Comparison of ENCODE assay signal across 9 cellular contexts in the genomic region with DNA sequence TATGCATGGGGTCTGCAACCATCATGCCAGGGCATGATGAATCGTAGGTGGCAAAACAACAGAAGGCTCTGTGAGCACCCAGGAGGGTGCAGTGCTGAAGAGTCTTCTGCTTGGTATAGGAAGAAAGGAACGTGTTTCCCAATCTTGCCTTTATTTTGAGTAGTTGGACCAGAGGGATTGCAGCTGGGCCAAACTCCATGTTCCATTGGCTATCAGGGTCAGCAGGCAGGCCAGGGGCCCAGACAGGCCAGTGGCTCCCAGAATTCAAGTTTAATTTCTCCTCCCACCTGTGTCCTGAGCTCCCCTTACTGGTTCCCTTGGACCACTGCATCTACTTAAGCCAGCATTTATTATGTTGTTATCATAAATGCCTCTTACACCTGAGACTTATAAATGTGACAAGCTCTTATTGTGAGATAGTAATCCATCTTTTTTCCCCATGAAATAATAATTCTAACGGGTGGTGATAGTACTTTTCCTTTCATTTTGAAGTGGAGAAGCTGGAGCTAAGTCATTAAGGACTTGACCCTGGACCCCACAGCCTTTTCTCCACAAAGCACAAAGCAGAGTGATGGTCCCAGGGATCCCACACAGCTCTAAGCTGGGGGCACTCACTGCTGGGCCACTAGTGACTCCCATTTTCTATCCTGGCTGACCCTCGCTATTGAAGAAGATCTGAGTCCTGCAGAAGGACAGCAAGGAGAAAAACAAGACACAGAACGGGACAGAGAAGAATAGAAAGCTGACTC. TPM values are rescaled to one million over a fixed set of nuclear protein-coding genes. Genes with fewer than 3 reads are reported as not detected.
DNase-seq lines count a peak whose midpoint lies in the region; ATAC-seq, FAIRE-seq and TF ChIP-seq lines count a peak whose summit lies in the region.
"Had no signal": no experiment of that assay in that cellular context is flagged by ENCODE, and none has a peak within 500 bp of the region (broad histone marks: within the 10 kb centered on the region; RNA-seq: fewer than 3 reads in every experiment).

No MANE protein-coding gene starts in this region.

- ATAC-seq in GM19395 (IDR thresholded peaks at IDR 0.05; ENCODE audit: unreplicated experiment) (peak; percentile 18), HG03457 (IDR thresholded peaks at IDR 0.05; ENCODE audit: unreplicated experiment) (no peak), HG02588 (IDR thresholded peaks at IDR 0.05; ENCODE audit: unreplicated experiment) (no peak), HG03135 (IDR thresholded peaks at IDR 0.05; ENCODE audit: unreplicated experiment) (no peak)

- H3K9me3 ChIP-seq in esophagus muscularis mucosa (peaks cover 0 to 4% (median 0%) of the 10 kb centered on the region in 4 donors), small intestine (ENCODE audit: control insufficient read depth, low read depth) (no peaks in the 10 kb centered on the region)

- H3K27ac ChIP-seq in esophagus muscularis mucosa (replicated peaks in 1 of 4) (peak overlapping the region; percentile 85 to 89 (median 86)), small intestine (ENCODE audit: low read depth in 1 of 2, low read length in 1 of 2) (peak overlapping the region; percentile 38 to 93)

- H3K36me3 ChIP-seq in esophagus muscularis mucosa (peaks cover 4 to 18% (median 8%) of the 10 kb centered on the region in 4 donors), small intestine (ENCODE audit: control insufficient read depth in 2 of 2, insufficient read depth in 2 of 2, low read length in 2 of 2) (peaks cover 0 to 2% of the 10 kb centered on the region in 2 donors)

- intact Hi-C loops in esophagus muscularis mucosa (cut with DNase I), result loop anchor here (5.0 kb wide), 1 partner anchor 36 kb away; no protein-coding TSS in a partner anchor

- WGBS in esophagus muscularis mucosa, result 59% methylated on average over 5 of the region's 5 CpGs
- 40 to 43% (median 43%) methylated on average over 5 of the region's 5 CpGs for WGBS in small intestine, 3 donors

- no peak for FAIRE-seq in small intestine (lab: Jason Lieb, UNC)

- H3K4me1 ChIP-seq in esophagus muscularis mucosa (peaks cover 26 to 50% (median 45%) of the 10 kb centered on the region in 4 donors), small intestine (ENCODE audit: control insufficient read depth in 2 of 2, insufficient read depth in 1 of 2, low read depth in 1 of 2, low read length in 1 of 2) (peaks cover 4 to 12% of the 10 kb centered on the region in 2 donors)

- H3K4me3 ChIP-seq in esophagus muscularis mucosa (peak overlapping the region; percentile 56 to 71 (median 62)), small intestine (ENCODE audit: low read depth in 1 of 2, low read length in 2 of 2) (peak overlapping the region in 1 of 2 donors; percentile 61)

- TF ChIP-seq POLR2A in esophagus muscularis mucosa (IDR thresholded peaks at IDR 0.05; ENCODE audit: low read depth), result no peak

- TF ChIP-seq CTCF in esophagus muscularis mucosa (IDR thresholded peaks at IDR 0.05), result no peak

- no peak for TF ChIP-seq EP300 in esophagus muscularis mucosa (IDR thresholded peaks at IDR 0.05)

- no peaks in the 10 kb centered on the region for H3K27me3 ChIP-seq in esophagus muscularis mucosa
- no peaks in the 10 kb centered on the region for H3K27me3 ChIP-seq in small intestine (ENCODE audit: control insufficient read depth in 2 of 2, insufficient read depth in 2 of 2, low read length in 2 of 2)

- DNase-seq in RPMI8226 (peak; percentile 48), esophagus muscularis mucosa (ENCODE audit: extremely low spot score) (peak; percentile 68), small intestine (no peak), NCI-H2171 treated with DMSO at 0.1 percent for 48 hours (lab: John Stamatoyannopoulos, UW) (no peak)

RNA-seq across cellular contexts. Expression of a gene that starts 0.8 kb away (rescaled TPM):
- total RNA-seq in esophagus muscularis mucosa, result 1 to 10 TPM; 5.3 to 6.4 (median 5.9) TPM
- 1 to 10 TPM; 3.5 to 6.3 (median 5.8) TPM for polyA plus RNA-seq in small intestine

RNA-seq across cellular contexts. Expression of a gene that starts 31.3 kb away (rescaled TPM):
- total RNA-seq in esophagus muscularis mucosa, result not detected
- not detected for polyA plus RNA-seq in small intestine
- total RNA-seq: left colon had no signal

Comparison
In these comparisons a context has a peak if more than half of its experiments do, and no peak if none do; other contexts are left out.
1. DNase-seq: peak in RPMI8226 (single experiment) and esophagus muscularis mucosa (single experiment); none in small intestine (single experiment) and NCI-H2171 treated with DMSO at 0.1 percent for 48 hours (single experiment).